ENCODE assay signal across 1 cellular context in genomic region chr22:36015806-36016519, GRCh38.
TF ChIP-seq lines count a peak whose summit lies in the region.

No MANE protein-coding gene starts in this region.

TF ChIP-seq in GM23338, 12 proteins besides CTCF, POLR2A, EP300 and RAD21 (continued from another document):
- TF ChIP-seq ZNF462 (CRISPR knock-in tag; IDR thresholded peaks at IDR 0.05) (no peak), ZNF114 (CRISPR knock-in tag; IDR thresholded peaks at IDR 0.05) (no peak), ETS1 (IDR thresholded peaks at IDR 0.05) (no peak), NANOG (IDR thresholded peaks at IDR 0.05; ENCODE audit: borderline replicate concordance) (no peak), ZNF331 (CRISPR knock-in tag; IDR thresholded peaks at IDR 0.05; ENCODE audit: low read depth) (no peak), CREB1 (CRISPR knock-in tag; IDR thresholded peaks at IDR 0.05; ENCODE audit: low read depth) (no peak)
